Comparison of ENCODE assay signal across 8 cellular contexts in the genomic region with DNA sequence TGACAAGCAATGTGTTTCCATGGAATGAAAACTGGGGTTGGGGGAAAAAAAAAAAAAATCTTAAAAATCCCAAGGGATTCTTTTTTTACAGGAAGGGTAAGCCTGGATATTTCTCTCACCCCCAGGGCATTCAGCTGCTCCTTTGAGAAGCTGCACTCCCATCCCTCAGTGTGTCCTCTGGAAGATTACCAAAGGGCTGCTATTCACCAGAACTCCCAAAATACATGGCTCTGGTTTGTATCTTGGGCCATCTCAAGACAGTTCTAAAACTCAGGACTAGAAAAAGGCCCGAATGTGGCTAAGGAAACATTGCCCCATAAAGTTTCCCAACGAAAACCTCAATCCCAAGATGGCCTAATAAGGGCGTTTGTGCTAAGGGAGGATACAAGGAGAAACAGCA. TPM values are rescaled to one million over a fixed set of nuclear protein-coding genes. Genes with fewer than 3 reads are reported as not detected.
DNase-seq lines count a peak whose midpoint lies in the region; ATAC-seq and TF ChIP-seq lines count a peak whose summit lies in the region.
"Not testable (repeated sequence)": the region's sequence is repeated elsewhere in the genome, so short reads cannot be mapped to it uniquely, and the experiment has no call there.

No MANE protein-coding gene starts in this region.

- not testable (repeated sequence) for H3K27me3 Mint-ChIP-seq in activated T-helper 1 cell treated with anti-CD3 and anti-CD28 coated beads, Interleukin-12 subunit alpha, Interleukin-12 subunit beta, Interleukin-2, Interleukin-4 antibody, amounts not matched to agents 30 ng/mL and 10 ng/mL and 1 ng/mL, durations not matched to agents 14 hours and 24 hours and 36 hours (ENCODE audit: insufficient read depth); effector memory CD8-positive, alpha-beta T cell

- H3K14ac ChIP-seq in trophoblast cell (ENCODE audit: low read length): not testable (repeated sequence)

- not testable (repeated sequence) for H4K20me1 ChIP-seq in Karpas-422 (ENCODE audit: insufficient read depth, low read depth, low read length); SK-N-SH (ENCODE audit: insufficient read depth)

- not testable (repeated sequence) for H2BK120ac ChIP-seq in mesendoderm (ENCODE audit: low read depth, low read length); trophoblast cell (ENCODE audit: insufficient read depth, low read length, poor library complexity)

- H2BK5ac ChIP-seq in mesendoderm (ENCODE audit: low read length); trophoblast cell (ENCODE audit: low read depth, low read length, poor library complexity): not testable (repeated sequence)

- not testable (repeated sequence) for ATAC-seq in effector memory CD8-positive, alpha-beta T cell (replicated peaks)

- H3K27ac ChIP-seq in ACC112 (ENCODE audit: low read depth, low read length); Karpas-422 (ENCODE audit: low read length); SK-N-SH (ENCODE audit: low read depth in 2 of 2, low read length in 1 of 2); mesendoderm (ENCODE audit: low read depth, low read length); trophoblast cell (ENCODE audit: low read depth, low read length): not testable (repeated sequence)

- H4K12ac ChIP-seq in trophoblast cell (ENCODE audit: low read depth, low read length): not testable (repeated sequence)

- H2BK15ac ChIP-seq in mesendoderm (replicated peaks; ENCODE audit: low read depth): not testable (repeated sequence)

- TF ChIP-seq CTCF in SK-N-SH (IDR thresholded peaks at IDR 0.05): not testable (repeated sequence)

- not testable (repeated sequence) for H3K36me3 ChIP-seq in ACC112 (ENCODE audit: insufficient read depth, low read length); Karpas-422 (ENCODE audit: insufficient read depth, low read length); SK-N-SH (replicated peaks in 1 of 2; ENCODE audit: control insufficient read depth in 1 of 2, insufficient read depth in 2 of 2, low read length in 1 of 2); mesendoderm (ENCODE audit: control insufficient read depth, insufficient read depth, low read length); trophoblast cell (ENCODE audit: control insufficient read depth in 1 of 2, insufficient read depth in 2 of 2, low read length in 2 of 2)

- not testable (repeated sequence) for H3K4ac ChIP-seq in mesendoderm (ENCODE audit: low read depth, low read length); trophoblast cell (ENCODE audit: low read depth, low read length)

- H3K4me3 Mint-ChIP-seq in activated T-helper 1 cell treated with anti-CD3 and anti-CD28 coated beads, Interleukin-12 subunit alpha, Interleukin-12 subunit beta, Interleukin-2, Interleukin-4 antibody, amounts not matched to agents 30 ng/mL and 10 ng/mL and 1 ng/mL, durations not matched to agents 14 hours and 24 hours and 36 hours: peak overlapping the region; percentile 94
- H3K4me3 Mint-ChIP-seq in effector memory CD8-positive, alpha-beta T cell: peak overlapping the region; percentile 89 to 94

- H3K36me3 Mint-ChIP-seq in activated T-helper 1 cell treated with anti-CD3 and anti-CD28 coated beads, Interleukin-12 subunit alpha, Interleukin-12 subunit beta, Interleukin-2, Interleukin-4 antibody, amounts not matched to agents 30 ng/mL and 10 ng/mL and 1 ng/mL, durations not matched to agents 14 hours and 24 hours and 36 hours (ENCODE audit: low read depth); effector memory CD8-positive, alpha-beta T cell (ENCODE audit: insufficient read depth): not testable (repeated sequence)

- not testable (repeated sequence) for H3K23ac ChIP-seq in mesendoderm (ENCODE audit: low read length); trophoblast cell (ENCODE audit: low read length)

- H4K5ac ChIP-seq in mesendoderm (ENCODE audit: low read length): not testable (repeated sequence)

- not testable (repeated sequence) for TF ChIP-seq RAD21 in SK-N-SH (IDR thresholded peaks at IDR 0.05; ENCODE audit: low read length)

- H2BK12ac ChIP-seq in trophoblast cell (ENCODE audit: low read length): not testable (repeated sequence)

- not testable (repeated sequence) for H3K9me3 ChIP-seq in Karpas-422 (ENCODE audit: low read length); SK-N-SH; trophoblast cell (ENCODE audit: insufficient read depth, low read depth, low read length)

- not testable (repeated sequence) for H3K4me1 ChIP-seq in ACC112 (ENCODE audit: control insufficient read depth, insufficient read depth, low read length, unreplicated experiment); SK-N-SH (ENCODE audit: control insufficient read depth in 1 of 2, insufficient read depth in 2 of 2, low read depth in 1 of 2, low read length in 1 of 2); mesendoderm (ENCODE audit: control insufficient read depth, low read depth, low read length); trophoblast cell (ENCODE audit: control insufficient read depth in 1 of 2, insufficient read depth in 2 of 2, low read length in 2 of 2)
- peaks cover 15% of the 10 kb centered on the region for H3K4me1 ChIP-seq in Karpas-422 (ENCODE audit: low read length)

- not testable (repeated sequence) for H3K56ac ChIP-seq in mesendoderm (ENCODE audit: low read length)

- not testable (repeated sequence) for H3K79me1 ChIP-seq in mesendoderm (ENCODE audit: low read length); trophoblast cell (ENCODE audit: low read length)

- peak overlapping the region; percentile 76 for H3K9ac ChIP-seq in Karpas-422 (ENCODE audit: low read length)
- not testable (repeated sequence) for H3K9ac ChIP-seq in SK-N-SH; trophoblast cell (ENCODE audit: low read length)
- peak overlapping the region; percentile 49 for H3K9ac ChIP-seq in mesendoderm (ENCODE audit: low read length)

- 0% methylated on average over 1 of the region's 3 CpGs for WGBS in SK-N-SH (ENCODE audit: low lambda C conversion rate)
- no CpG with 5 or more reads among the region's 3 CpGs for WGBS in mesendoderm (ENCODE audit: extremely low coverage, insufficient coverage, low lambda C conversion rate)
- no CpG with 5 or more reads among the region's 3 CpGs for WGBS in trophoblast cell (ENCODE audit: extremely low coverage, insufficient coverage, insufficient read length)

- H3K27me3 ChIP-seq in ACC112 (ENCODE audit: insufficient read depth, low read length); Karpas-422 (ENCODE audit: low read length); SK-N-SH (ENCODE audit: insufficient read depth); mesendoderm (ENCODE audit: insufficient read depth, low read length, poor library complexity); trophoblast cell (ENCODE audit: insufficient read depth, low read length): not testable (repeated sequence)

- H3K4me2 ChIP-seq in Karpas-422 (ENCODE audit: low read depth, low read length, poor library complexity, severe bottlenecking) (peak overlapping the region; percentile 91), SK-N-SH (peak overlapping the region; percentile 74; the same call in 1 of the 2 replicates), trophoblast cell (ENCODE audit: low read length) (peak overlapping the region; percentile 47)
- not testable (repeated sequence) for H3K4me2 ChIP-seq in mesendoderm (ENCODE audit: low read length)

- H3K79me2 ChIP-seq in ACC112 (ENCODE audit: control insufficient read depth, insufficient read depth, low read length, unreplicated experiment): peaks cover 12% of the 10 kb centered on the region
- H3K79me2 ChIP-seq in Karpas-422 (ENCODE audit: low read length): peaks cover 57% of the 10 kb centered on the region
- peaks cover 19% of the 10 kb centered on the region for H3K79me2 ChIP-seq in SK-N-SH (ENCODE audit: insufficient read depth)
- H3K79me2 ChIP-seq in mesendoderm (ENCODE audit: control insufficient read depth, insufficient read depth, low read length): peaks cover 39% of the 10 kb centered on the region
- not testable (repeated sequence) for H3K79me2 ChIP-seq in trophoblast cell (ENCODE audit: control insufficient read depth, insufficient read depth, low read length, poor library complexity)

- peak; percentile 36 for DNase-seq in G401 (ENCODE audit: low spot score)
- DNase-seq in Karpas-422; SK-N-SH; activated T-helper 1 cell treated with anti-CD3 and anti-CD28 coated beads, Interleukin-12 subunit alpha, Interleukin-12 subunit beta, Interleukin-2, Interleukin-4 antibody, amounts not matched to agents 30 ng/mL and 10 ng/mL and 1 ng/mL, durations not matched to agents 14 hours and 24 hours and 36 hours (ENCODE audit: low spot score); effector memory CD8-positive, alpha-beta T cell; trophoblast cell: not testable (repeated sequence)
- DNase-seq in mesendoderm: peak; percentile 16

- not testable (repeated sequence) for H2AFZ ChIP-seq in ACC112 (ENCODE audit: low read length, unreplicated experiment); Karpas-422 (ENCODE audit: low read length); SK-N-SH (ENCODE audit: low read depth); trophoblast cell (ENCODE audit: insufficient read depth, low read length, poor library complexity)

- intact Hi-C loops in activated T-helper 1 cell treated with anti-CD3 and anti-CD28 coated beads, Interleukin-12 subunit alpha, Interleukin-12 subunit beta, Interleukin-2, Interleukin-4 antibody, amounts not matched to agents 30 ng/mL and 10 ng/mL and 1 ng/mL, durations not matched to agents 14 hours and 24 hours and 36 hours (cut with micrococcal nuclease): not testable (repeated sequence)

- H3K9me3 Mint-ChIP-seq in activated T-helper 1 cell treated with anti-CD3 and anti-CD28 coated beads, Interleukin-12 subunit alpha, Interleukin-12 subunit beta, Interleukin-2, Interleukin-4 antibody, amounts not matched to agents 30 ng/mL and 10 ng/mL and 1 ng/mL, durations not matched to agents 14 hours and 24 hours and 36 hours; effector memory CD8-positive, alpha-beta T cell: not testable (repeated sequence)

- in situ Hi-C loops in G401 (cut with HindIII; ENCODE audit: low sequenced_read_pairs): not testable (repeated sequence)

- not testable (repeated sequence) for H3K18ac ChIP-seq in mesendoderm (ENCODE audit: low read length); trophoblast cell (ENCODE audit: low read length)

- H2AK5ac ChIP-seq in mesendoderm (ENCODE audit: low read length); trophoblast cell (ENCODE audit: low read length): not testable (repeated sequence)

- H3K27ac Mint-ChIP-seq in activated T-helper 1 cell treated with anti-CD3 and anti-CD28 coated beads, Interleukin-12 subunit alpha, Interleukin-12 subunit beta, Interleukin-2, Interleukin-4 antibody, amounts not matched to agents 30 ng/mL and 10 ng/mL and 1 ng/mL, durations not matched to agents 14 hours and 24 hours and 36 hours; effector memory CD8-positive, alpha-beta T cell: not testable (repeated sequence)

- H4K91ac ChIP-seq in trophoblast cell (ENCODE audit: low read depth, low read length): not testable (repeated sequence)

- not testable (repeated sequence) for H3K9me2 ChIP-seq in Karpas-422 (replicated peaks; ENCODE audit: insufficient read depth, low read length); SK-N-SH

- H3F3A ChIP-seq in SK-N-SH (replicated peaks; ENCODE audit: insufficient read depth): not testable (repeated sequence)

- not testable (repeated sequence) for TF ChIP-seq EP300 in SK-N-SH (IDR thresholded peaks at IDR 0.05; ENCODE audit: borderline replicate concordance in 1 of 2, low read depth in 1 of 2, low read length in 1 of 2)

- CTCF ChIA-PET in SK-N-SH (lab: Yijun Ruan, JAX): not testable (repeated sequence)

- H4K8ac ChIP-seq in mesendoderm (ENCODE audit: low read depth, low read length); trophoblast cell (ENCODE audit: low read depth, low read length): not testable (repeated sequence)

- H3K4me3 ChIP-seq in ACC112 (ENCODE audit: low read depth, low read length) (peak overlapping the region; percentile 88), Karpas-422 (ENCODE audit: low read length) (peak overlapping the region; percentile 77)
- not testable (repeated sequence) for H3K4me3 ChIP-seq in SK-N-SH (ENCODE audit: low read depth in 2 of 2, low read length in 1 of 2); mesendoderm (ENCODE audit: low read length); trophoblast cell (ENCODE audit: low read depth, low read length)

- H3K4me1 Mint-ChIP-seq in activated T-helper 1 cell treated with anti-CD3 and anti-CD28 coated beads, Interleukin-12 subunit alpha, Interleukin-12 subunit beta, Interleukin-2, Interleukin-4 antibody, amounts not matched to agents 30 ng/mL and 10 ng/mL and 1 ng/mL, durations not matched to agents 14 hours and 24 hours and 36 hours (ENCODE audit: low read depth): peaks cover 23% of the 10 kb centered on the region
- H3K4me1 Mint-ChIP-seq in effector memory CD8-positive, alpha-beta T cell (ENCODE audit: low read depth in 2 of 2): not testable (repeated sequence)

- POLR2A ChIA-PET in SK-N-SH (lab: Yijun Ruan, JAX): not testable (repeated sequence)

RNA-seq across cellular contexts. Expression of gene ZNF519, which starts 1.4 kb away (rescaled TPM):
- total RNA-seq in G401 (2014; rRNA removed; shearing (Covaris generic)): 1.9 and 5.6 TPM in 2 replicates
- 6.5 and 29.0 TPM in 2 replicates for total RNA-seq in Karpas-422 (2014; rRNA removed; shearing (Covaris generic); ENCODE audit: low replicate concordance)
- 2.2 and 3.2 TPM in 2 replicates for polyA plus RNA-seq in SK-N-SH (2012; rRNA removed)
- polyA plus RNA-seq in SK-N-SH (2012; cell fraction: cytosol; rRNA removed): 2.2 and 2.3 TPM in 2 replicates
- 6.9 and 9.7 TPM in 2 replicates for polyA plus RNA-seq in SK-N-SH (2012; cell fraction: nucleus; rRNA removed)
- total RNA-seq in activated T-helper 1 cell treated with anti-CD3 and anti-CD28 coated beads, Interleukin-12 subunit alpha, Interleukin-12 subunit beta, Interleukin-2, Interleukin-4 antibody, amounts not matched to agents 30 ng/mL and 10 ng/mL and 1 ng/mL, durations not matched to agents 14 hours and 24 hours and 36 hours: 18.7 and 19.4 TPM in 2 replicates
- 12.8 TPM for polyA plus RNA-seq in mesendoderm (2013, experiment 1 of 2)
- 13.3 TPM for polyA plus RNA-seq in mesendoderm (2013, experiment 2 of 2)
- polyA plus RNA-seq in trophoblast cell (2013): 6.1 and 6.8 TPM in 2 replicates
